In genomic region chr9:129494113-129494789, GRCh38 we compare ENCODE assay signal across 8 cellular contexts.
DNase-seq lines count a peak whose midpoint lies in the region; ATAC-seq and TF ChIP-seq lines count a peak whose summit lies in the region.
"Had no signal": no experiment of that assay in that cellular context is flagged by ENCODE, and none has a peak within 500 bp of the region (broad histone marks: within the 10 kb centered on the region; RNA-seq: fewer than 3 reads in every experiment).

No MANE protein-coding gene starts in this region.

- WGBS in body of pancreas, 2 donors, result 42 to 54% methylated on average over 7 to 11 of the region's 11 CpGs
- 92% methylated on average over 10 of the region's 11 CpGs for WGBS in mesenchymal stem cell
- 87 to 92% methylated on average over 9 to 11 of the region's 11 CpGs for WGBS in testis, 2 donors

- H4K91ac ChIP-seq in mesenchymal stem cell (ENCODE audit: low read length), result peak overlapping the region; percentile 31

- no peaks in the 10 kb centered on the region for H3K9me3 ChIP-seq in HUES48 (ENCODE audit: control insufficient read depth, insufficient read depth, low read length)
- H3K9me3 ChIP-seq in body of pancreas, result no peaks in the 10 kb centered on the region
- H3K9me3 ChIP-seq in mesenchymal stem cell (ENCODE audit: control insufficient read depth, low read length), result no peaks in the 10 kb centered on the region
- no peaks in the 10 kb centered on the region for H3K9me3 ChIP-seq in testis

- H3K18ac ChIP-seq in mesenchymal stem cell (ENCODE audit: low read depth in 1 of 2, low read length in 2 of 2), result peak overlapping the region; percentile 3 to 84

- TF ChIP-seq CTCF in body of pancreas (IDR thresholded peaks at IDR 0.05) (peak in 2 of 7 experiments; percentile 36 to 37), testis (IDR thresholded peaks at IDR 0.05) (no peak)

- H3K4ac ChIP-seq in mesenchymal stem cell (ENCODE audit: low read depth in 1 of 2, low read length in 2 of 2), result peak overlapping the region; percentile 1 to 21

- peak; percentile 79 to 90 (median 85) for DNase-seq in body of pancreas
- DNase-seq in mesenchymal stem cell, result no peak
- DNase-seq in testis, result no peak
- DNase-seq: DMS79 had no signal

- no peak overlapping the region for H3K4me2 ChIP-seq in mesenchymal stem cell (ENCODE audit: low read length, poor library complexity, severe bottlenecking)

- H3K9ac ChIP-seq in HUES48 (ENCODE audit: low read depth, low read length), result no peak overlapping the region
- no peak overlapping the region for H3K9ac ChIP-seq in mesenchymal stem cell (ENCODE audit: low read length)

- no peak overlapping the region for H2BK120ac ChIP-seq in mesenchymal stem cell (ENCODE audit: low read depth, low read length)

- H3K23ac ChIP-seq in mesenchymal stem cell (ENCODE audit: low read length in 2 of 2), result no peak overlapping the region

- no peak overlapping the region for H2AFZ ChIP-seq in mesenchymal stem cell (ENCODE audit: low read depth, low read length)

- H2BK15ac ChIP-seq in mesenchymal stem cell (ENCODE audit: low read depth, poor library complexity, severe bottlenecking), result peak overlapping the region; percentile 36

- no peak overlapping the region for H2BK5ac ChIP-seq in mesenchymal stem cell (ENCODE audit: low read depth, low read length, poor library complexity, severe bottlenecking)

- H4K8ac ChIP-seq in mesenchymal stem cell (ENCODE audit: low read length), result peak overlapping the region; percentile 31

- H3K4me3 ChIP-seq in HUES48 (ENCODE audit: low read depth, low read length) (no peak overlapping the region), body of pancreas (no peak overlapping the region), mesenchymal stem cell (ENCODE audit: insufficient read depth in 1 of 2, low read depth in 1 of 2, low read length in 2 of 2) (no peak overlapping the region), testis (no peak overlapping the region)

- H3K4me1 ChIP-seq in HUES48 (ENCODE audit: control insufficient read depth, insufficient read depth, low read length), result peaks cover 35% of the 10 kb centered on the region
- H3K4me1 ChIP-seq in body of pancreas, result peaks cover 84% of the 10 kb centered on the region
- H3K4me1 ChIP-seq in mesenchymal stem cell (ENCODE audit: control insufficient read depth, insufficient read depth, low read depth, low read length), result peaks cover 72% of the 10 kb centered on the region
- peaks cover 60% of the 10 kb centered on the region for H3K4me1 ChIP-seq in testis

- TF ChIP-seq POLR2A in body of pancreas (IDR thresholded peaks at IDR 0.05) (no peak), testis (IDR thresholded peaks at IDR 0.05) (no peak)

- peak overlapping the region; percentile 19 for H2AK5ac ChIP-seq in mesenchymal stem cell (ENCODE audit: low read length, severe bottlenecking)

- H3K27ac ChIP-seq in HUES48 (ENCODE audit: low read depth, low read length) (peak overlapping the region; percentile 10), body of pancreas (peak overlapping the region; percentile 98 to 100 (median 100)), mesenchymal stem cell (ENCODE audit: low read length, poor library complexity, severe bottlenecking) (no peak overlapping the region), testis (peak overlapping the region; percentile 93 to 94)

- H3K36me3 ChIP-seq in HUES48 (ENCODE audit: control insufficient read depth, insufficient read depth, low read length), result no peaks in the 10 kb centered on the region
- no peaks in the 10 kb centered on the region for H3K36me3 ChIP-seq in body of pancreas (replicated peaks in 1 of 2; ENCODE audit: insufficient read depth in 1 of 2, low read depth in 2 of 2)
- peaks cover 12 to 16% of the 10 kb centered on the region in 2 experiments for H3K36me3 ChIP-seq in mesenchymal stem cell (ENCODE audit: control insufficient read depth in 1 of 2, insufficient read depth in 2 of 2, low read depth in 1 of 2, low read length in 2 of 2)
- H3K36me3 ChIP-seq in testis (ENCODE audit: low read depth, missing control alignments), result no peaks in the 10 kb centered on the region

- H3K27me3 ChIP-seq in HUES48 (ENCODE audit: control insufficient read depth, insufficient read depth, low read length), result peaks cover 39% of the 10 kb centered on the region
- H3K27me3 ChIP-seq in body of pancreas, result no peaks in the 10 kb centered on the region
- no peaks in the 10 kb centered on the region for H3K27me3 ChIP-seq in mesenchymal stem cell (ENCODE audit: control insufficient read depth in 1 of 2, insufficient read depth in 1 of 2, low read length in 2 of 2)
- no peaks in the 10 kb centered on the region for H3K27me3 ChIP-seq in testis

- ATAC-seq in body of pancreas (peak; percentile 31), GM21360 (IDR thresholded peaks at IDR 0.05; ENCODE audit: unreplicated experiment) (no peak), GM18870 (IDR thresholded peaks at IDR 0.05; ENCODE audit: unreplicated experiment) (no peak), HG02759 (IDR thresholded peaks at IDR 0.05; ENCODE audit: unreplicated experiment) (no peak)

- intact Hi-C loops in body of pancreas (cut with DNase I) (no loop called here), testis (cut with DNase I; ENCODE audit: low total_unique reads) (loop anchor here (10.0 kb wide), 2 partner anchors 111 to 319 kb away; partner anchors contain the start of gene IER5L)

- H3K79me1 ChIP-seq in mesenchymal stem cell (replicated peaks; ENCODE audit: low read length, poor library complexity, severe bottlenecking), result peaks cover 14% of the 10 kb centered on the region

- no peak overlapping the region for H3K14ac ChIP-seq in mesenchymal stem cell (ENCODE audit: low read length in 2 of 2)

- peak overlapping the region; percentile 57 to 78 for H2BK12ac ChIP-seq in mesenchymal stem cell (ENCODE audit: low read length in 2 of 2)

Comparison
In these comparisons a context has a peak if more than half of its experiments do, and no peak if none do; other contexts are left out.
1. DNase-seq: peak in body of pancreas (4 of 4); none in mesenchymal stem cell (single experiment) and testis (single experiment).